Comparison of ENCODE assay signal across 27 cellular contexts in genomic region chr17:12429125-12429524, GRCh38.
DNase-seq lines count a peak whose midpoint lies in the region; ATAC-seq, FAIRE-seq and TF ChIP-seq lines count a peak whose summit lies in the region.
"Had no signal": no experiment of that assay in that cellular context is flagged by ENCODE, and none has a peak within 500 bp of the region (broad histone marks: within the 10 kb centered on the region; RNA-seq: fewer than 3 reads in every experiment).

No MANE protein-coding gene starts in this region.

- peak overlapping the region; percentile 78 for H3K27ac Mint-ChIP-seq in memory B cell
- H3K27ac Mint-ChIP-seq in activated T-helper 17 cell treated with anti-CD3 and anti-CD28 coated beads, Interleukin-2, amount 50 U/mL, for 72 hours = no peak overlapping the region
- H3K27ac Mint-ChIP-seq: activated CD4-positive, alpha-beta memory T cell treated with anti-CD3 and anti-CD28 coated beads, Interleukin-2, amount 10 ng/mL, durations not matched to agents 7 days and 5 days; CD8-positive, alpha-beta T cell; effector memory CD8-positive, alpha-beta T cell; T-helper 17 cell had no signal

- intact Hi-C loops in left ventricle myocardium superior (cut with micrococcal nuclease) = no loop called here

- H3K4me3 Mint-ChIP-seq in memory B cell = no peak overlapping the region
- no peak overlapping the region for H3K4me3 Mint-ChIP-seq in activated T-helper 17 cell treated with anti-CD3 and anti-CD28 coated beads, Interleukin-2, amount 50 U/mL, for 72 hours
- H3K4me3 Mint-ChIP-seq: activated CD4-positive, alpha-beta memory T cell treated with anti-CD3 and anti-CD28 coated beads, Interleukin-2, amount 10 ng/mL, durations not matched to agents 7 days and 5 days; CD8-positive, alpha-beta T cell; effector memory CD8-positive, alpha-beta T cell; neural crest cell; T-helper 17 cell had no signal

- no peaks in the 10 kb centered on the region for H3K27me3 Mint-ChIP-seq in memory B cell
- H3K27me3 Mint-ChIP-seq in activated T-helper 17 cell treated with anti-CD3 and anti-CD28 coated beads, Interleukin-2, amount 50 U/mL, for 72 hours = peaks cover 1% of the 10 kb centered on the region
- H3K27me3 Mint-ChIP-seq: activated CD4-positive, alpha-beta memory T cell treated with anti-CD3 and anti-CD28 coated beads, Interleukin-2, amount 10 ng/mL, durations not matched to agents 7 days and 5 days; effector memory CD8-positive, alpha-beta T cell; T-helper 17 cell had no signal

- ATAC-seq in HG02870 (IDR thresholded peaks at IDR 0.05; ENCODE audit: unreplicated experiment) (peak; percentile 48), memory B cell (ENCODE audit: low read depth) (no peak), left ventricle myocardium superior (no peak), GM18498 (IDR thresholded peaks at IDR 0.05; ENCODE audit: unreplicated experiment) (no peak)
- no peak for ATAC-seq in activated T-helper 17 cell treated with anti-CD3 and anti-CD28 coated beads, Interleukin-2, amount 50 U/mL, for 72 hours (replicated peaks)
- ATAC-seq: CD8-positive, alpha-beta T cell; effector memory CD8-positive, alpha-beta T cell; PC-3; T-helper 17 cell had no signal

- H3K36me3 Mint-ChIP-seq in memory B cell = no peaks in the 10 kb centered on the region
- H3K36me3 Mint-ChIP-seq in activated T-helper 17 cell treated with anti-CD3 and anti-CD28 coated beads, Interleukin-2, amount 50 U/mL, for 72 hours (ENCODE audit: low read depth) = no peaks in the 10 kb centered on the region
- H3K36me3 Mint-ChIP-seq: CD8-positive, alpha-beta T cell had no signal

- DNase-seq in GM12892 (ENCODE audit: insufficient read length) (no peak), GM19239 (ENCODE audit: insufficient read length, low spot score) (no peak), memory B cell (ENCODE audit: low spot score in 2 of 2) (no peak), left ventricle myocardium superior (no peak)
- DNase-seq: activated CD4-positive, alpha-beta memory T cell treated with anti-CD3 and anti-CD28 coated beads, Interleukin-2, amount 10 ng/mL, durations not matched to agents 7 days and 5 days; activated CD4-positive, alpha-beta T cell treated with anti-CD3 and anti-CD28 coated beads for 1 hour; activated CD8-positive, alpha-beta memory T cell treated with anti-CD3 and anti-CD28 coated beads, Interleukin-2, amount 50 U/mL, for 4 hours; activated naive CD4-positive, alpha-beta T cell treated with Interleukin-2 at 50 U/mL for 16 hours; caudate nucleus; CD8-positive, alpha-beta T cell; effector memory CD8-positive, alpha-beta T cell; GM23248; KBM-7; mesenchymal stem cell; NCI-H1092; NCI-H187 treated with DMSO at 0.1 percent for 48 hours; NCI-H526 treated with DMSO at 0.1 percent for 48 hours; NK-92 treated with Interleukin-12 subunit alpha and Interleukin-12 subunit beta, amount 100 ng/mL, for 24 hours; PC-3; retina; stimulated activated naive CD4-positive, alpha-beta T cell treated with Interleukin-2 at 50 U/mL for 16 hours; T-helper 17 cell had no signal

- H3K4me1 Mint-ChIP-seq in memory B cell = peaks cover 28% of the 10 kb centered on the region
- no peaks in the 10 kb centered on the region for H3K4me1 Mint-ChIP-seq in activated T-helper 17 cell treated with anti-CD3 and anti-CD28 coated beads, Interleukin-2, amount 50 U/mL, for 72 hours
- H3K4me1 Mint-ChIP-seq: activated CD4-positive, alpha-beta memory T cell treated with anti-CD3 and anti-CD28 coated beads, Interleukin-2, amount 10 ng/mL, durations not matched to agents 7 days and 5 days; neural crest cell; T-helper 17 cell had no signal

- FAIRE-seq in GM12892 (lab: Jason Lieb, UNC) (peak; percentile 81), GM19239 (lab: Jason Lieb, UNC) (peak; percentile 44)
- FAIRE-seq: TTC549 had no signal

- no peak for TF ChIP-seq POLR2A in GM12892 (IDR thresholded peaks at IDR 0.05; ENCODE audit: low read depth, low read length)

- H3K9me3 Mint-ChIP-seq in memory B cell = peaks cover 8% of the 10 kb centered on the region
- H3K9me3 Mint-ChIP-seq in activated T-helper 17 cell treated with anti-CD3 and anti-CD28 coated beads, Interleukin-2, amount 50 U/mL, for 72 hours = peaks cover 18% of the 10 kb centered on the region
